ENCODE assay signal across 14 cellular contexts in the genomic region with DNA sequence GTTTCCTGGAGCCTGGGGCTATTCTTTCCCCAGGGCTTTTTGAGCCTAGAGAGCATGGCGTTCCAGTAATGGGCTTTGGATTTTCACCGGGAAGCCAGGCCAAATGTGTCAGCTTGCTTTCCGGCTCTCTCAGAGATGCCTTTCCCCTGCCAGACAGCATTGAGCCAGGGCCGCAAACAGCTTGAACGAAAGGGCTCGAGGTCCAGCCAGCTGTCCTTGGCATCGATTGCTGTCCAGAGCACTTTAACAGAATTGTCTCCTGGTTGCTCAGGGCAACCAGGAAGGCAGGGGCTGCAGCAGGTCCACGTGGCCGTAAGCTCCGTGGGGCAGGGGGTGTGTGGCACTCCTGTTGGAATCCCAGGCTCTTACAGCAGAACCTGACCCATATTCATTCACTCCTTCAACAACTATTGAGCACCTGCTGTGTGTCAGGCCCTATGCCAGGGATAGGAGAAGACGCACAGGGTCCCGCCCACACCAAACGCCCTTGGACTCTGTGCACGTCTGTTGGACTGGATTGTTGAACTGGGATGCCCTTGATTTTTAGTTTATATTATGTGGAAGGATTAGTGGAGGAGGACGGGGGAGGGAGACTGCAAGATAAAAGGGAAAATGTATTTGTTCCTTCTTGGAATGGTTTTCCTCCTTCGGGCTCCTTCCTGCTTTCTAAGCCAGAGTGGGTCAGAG. TPM values are rescaled to one million over a fixed set of nuclear protein-coding genes. Genes with fewer than 3 reads are reported as not detected.
DNase-seq lines count a peak whose midpoint lies in the region; ATAC-seq, FAIRE-seq and TF ChIP-seq lines count a peak whose summit lies in the region.
"Had no signal": no experiment of that assay in that cellular context is flagged by ENCODE, and none has a peak within 500 bp of the region (broad histone marks: within the 10 kb centered on the region; RNA-seq: fewer than 3 reads in every experiment).

No MANE protein-coding gene starts in this region.

- no peak overlapping the region for H3K27ac Mint-ChIP-seq in activated T-helper 1 cell treated with anti-CD3 and anti-CD28 coated beads, Interleukin-12 subunit alpha, Interleukin-12 subunit beta, Interleukin-2, Interleukin-4 antibody, amounts not matched to agents 30 ng/mL and 10 ng/mL and 1 ng/mL, durations not matched to agents 14 hours and 24 hours and 36 hours
- H3K27ac Mint-ChIP-seq in activated naive CD4-positive, alpha-beta T cell treated with anti-CD3 and anti-CD28 coated beads, Interleukin-2, amount 10 ng/mL, durations not matched to agents 7 days and 5 days = no peak overlapping the region
- H3K27ac Mint-ChIP-seq: stimulated activated naive CD8-positive, alpha-beta T cell treated with anti-CD3 and anti-CD28 coated beads, Interleukin-15, amount 100 ng/mL, for 72 hours had no signal

- H3K9me3 Mint-ChIP-seq in activated T-helper 1 cell treated with anti-CD3 and anti-CD28 coated beads, Interleukin-12 subunit alpha, Interleukin-12 subunit beta, Interleukin-2, Interleukin-4 antibody, amounts not matched to agents 30 ng/mL and 10 ng/mL and 1 ng/mL, durations not matched to agents 14 hours and 24 hours and 36 hours = no peaks in the 10 kb centered on the region
- H3K9me3 Mint-ChIP-seq in activated naive CD4-positive, alpha-beta T cell treated with anti-CD3 and anti-CD28 coated beads, Interleukin-2, amount 10 ng/mL, durations not matched to agents 7 days and 5 days = no peaks in the 10 kb centered on the region
- H3K9me3 Mint-ChIP-seq: stimulated activated naive CD8-positive, alpha-beta T cell treated with anti-CD3 and anti-CD28 coated beads, Interleukin-15, amount 100 ng/mL, for 72 hours had no signal

- TF ChIP-seq CTCF in heart right ventricle (IDR thresholded peaks at IDR 0.05) (no peak), D721Med (IDR thresholded peaks at IDR 0.05; ENCODE audit: insufficient read depth, missing control alignments) (no peak)

- H3K27ac ChIP-seq in heart right ventricle = peak overlapping the region in 6 of 10 donors; percentile 5 to 76 (median 52)

- H3K4me3 Mint-ChIP-seq in activated T-helper 1 cell treated with anti-CD3 and anti-CD28 coated beads, Interleukin-12 subunit alpha, Interleukin-12 subunit beta, Interleukin-2, Interleukin-4 antibody, amounts not matched to agents 30 ng/mL and 10 ng/mL and 1 ng/mL, durations not matched to agents 14 hours and 24 hours and 36 hours = no peak overlapping the region
- H3K4me3 Mint-ChIP-seq in activated naive CD4-positive, alpha-beta T cell treated with anti-CD3 and anti-CD28 coated beads, Interleukin-2, amount 10 ng/mL, durations not matched to agents 7 days and 5 days = no peak overlapping the region
- H3K4me3 Mint-ChIP-seq: stimulated activated naive CD8-positive, alpha-beta T cell treated with anti-CD3 and anti-CD28 coated beads, Interleukin-15, amount 100 ng/mL, for 72 hours had no signal

- no peaks in the 10 kb centered on the region for H3K36me3 Mint-ChIP-seq in activated T-helper 1 cell treated with anti-CD3 and anti-CD28 coated beads, Interleukin-12 subunit alpha, Interleukin-12 subunit beta, Interleukin-2, Interleukin-4 antibody, amounts not matched to agents 30 ng/mL and 10 ng/mL and 1 ng/mL, durations not matched to agents 14 hours and 24 hours and 36 hours (ENCODE audit: low read depth)
- H3K36me3 Mint-ChIP-seq in activated naive CD4-positive, alpha-beta T cell treated with anti-CD3 and anti-CD28 coated beads, Interleukin-2, amount 10 ng/mL, durations not matched to agents 7 days and 5 days = no peaks in the 10 kb centered on the region

- H3K9me3 ChIP-seq in heart right ventricle = no peaks in the 10 kb centered on the region
- H3K9me3 ChIP-seq: Caco-2 had no signal

- peaks cover 21% of the 10 kb centered on the region for H3K27me3 Mint-ChIP-seq in activated T-helper 1 cell treated with anti-CD3 and anti-CD28 coated beads, Interleukin-12 subunit alpha, Interleukin-12 subunit beta, Interleukin-2, Interleukin-4 antibody, amounts not matched to agents 30 ng/mL and 10 ng/mL and 1 ng/mL, durations not matched to agents 14 hours and 24 hours and 36 hours (ENCODE audit: insufficient read depth)
- peaks cover 24% of the 10 kb centered on the region for H3K27me3 Mint-ChIP-seq in activated naive CD4-positive, alpha-beta T cell treated with anti-CD3 and anti-CD28 coated beads, Interleukin-2, amount 10 ng/mL, durations not matched to agents 7 days and 5 days
- H3K27me3 Mint-ChIP-seq: stimulated activated naive CD8-positive, alpha-beta T cell treated with anti-CD3 and anti-CD28 coated beads, Interleukin-15, amount 100 ng/mL, for 72 hours had no signal

- CTCF ChIA-PET in activated naive CD4-positive, alpha-beta T cell treated with anti-CD3 and anti-CD28 coated beads, Interleukin-2, amount 10 ng/mL, durations not matched to agents 7 days and 5 days (lab: Charles Lee) = no interaction called here

- no peak overlapping the region for H3K4me3 ChIP-seq in heart right ventricle

- H3K27me3 ChIP-seq in heart right ventricle = no peaks in the 10 kb centered on the region

- no peak for FAIRE-seq in D721Med (lab: Jason Lieb, UNC)
- FAIRE-seq: A204.1 had no signal

- DNase-seq in Right ventricle myocardium inferior (ENCODE audit: missing footprints) (no peak), cardiac septum (ENCODE audit: low spot score) (no peak), heart right ventricle (peak; percentile 56 to 60), nucleus accumbens (lab: John Stamatoyannopoulos, UW) (peak in 40 of 56 donors; percentile 1 to 71 (median 24)), D721Med (ENCODE audit: insufficient read length, low spot score) (no peak)
- no peak for DNase-seq in activated T-helper 1 cell treated with anti-CD3 and anti-CD28 coated beads, Interleukin-12 subunit alpha, Interleukin-12 subunit beta, Interleukin-2, Interleukin-4 antibody, amounts not matched to agents 30 ng/mL and 10 ng/mL and 1 ng/mL, durations not matched to agents 14 hours and 24 hours and 36 hours (ENCODE audit: low spot score)
- DNase-seq in activated naive CD4-positive, alpha-beta T cell treated with anti-CD3 and anti-CD28 coated beads, Interleukin-2, amount 10 ng/mL, durations not matched to agents 7 days and 5 days = no peak
- DNase-seq: Caco-2; islet precursor cell; MV-4-11; stimulated activated naive CD8-positive, alpha-beta T cell treated with anti-CD3 and anti-CD28 coated beads, Interleukin-15, amount 100 ng/mL, for 72 hours had no signal

- H3K4me1 ChIP-seq in heart right ventricle = peaks cover 0 to 19% (median 11%) of the 10 kb centered on the region in 9 donors
- H3K4me1 ChIP-seq: Caco-2 had no signal

- WGBS in heart right ventricle, 2 donors = 28 to 34% methylated on average over 16 of the region's 16 CpGs

- intact Hi-C loops in Right ventricle myocardium inferior (cut with DNase I) (loop anchor here (5.0 kb wide), 1 partner anchor 44 kb away; no protein-coding TSS in a partner anchor), cardiac septum (cut with DNase I) (loop anchor here (5.0 kb wide), 1 partner anchor 44 kb away; no protein-coding TSS in a partner anchor), heart right ventricle (cut with DNase I) (loop anchor here in 1 of 10 donors (10.0 kb wide), 1 partner anchor 64 kb away; the partner anchor contains the start of gene CTRC)
- intact Hi-C loops in activated T-helper 1 cell treated with anti-CD3 and anti-CD28 coated beads, Interleukin-12 subunit alpha, Interleukin-12 subunit beta, Interleukin-2, Interleukin-4 antibody, amounts not matched to agents 30 ng/mL and 10 ng/mL and 1 ng/mL, durations not matched to agents 14 hours and 24 hours and 36 hours (cut with micrococcal nuclease) = no loop called here

- no peaks in the 10 kb centered on the region for H3K36me3 ChIP-seq in heart right ventricle

- H3K4me1 Mint-ChIP-seq in activated T-helper 1 cell treated with anti-CD3 and anti-CD28 coated beads, Interleukin-12 subunit alpha, Interleukin-12 subunit beta, Interleukin-2, Interleukin-4 antibody, amounts not matched to agents 30 ng/mL and 10 ng/mL and 1 ng/mL, durations not matched to agents 14 hours and 24 hours and 36 hours (ENCODE audit: low read depth) = no peaks in the 10 kb centered on the region
- H3K4me1 Mint-ChIP-seq in activated naive CD4-positive, alpha-beta T cell treated with anti-CD3 and anti-CD28 coated beads, Interleukin-2, amount 10 ng/mL, durations not matched to agents 7 days and 5 days = no peaks in the 10 kb centered on the region
- H3K4me1 Mint-ChIP-seq: stimulated activated naive CD8-positive, alpha-beta T cell treated with anti-CD3 and anti-CD28 coated beads, Interleukin-15, amount 100 ng/mL, for 72 hours had no signal

- ATAC-seq in Right ventricle myocardium inferior (peak; percentile 81), heart right ventricle (peak; percentile 66 to 93 (median 84)), HG02852 (IDR thresholded peaks at IDR 0.05; ENCODE audit: unreplicated experiment) (no peak)
- ATAC-seq: activated CD4-positive, CD25-positive, alpha-beta regulatory T cell treated with anti-CD3 and anti-CD28 coated beads, Interleukin-2, amount 50 U/mL, for 24 hours; stimulated activated naive CD8-positive, alpha-beta T cell treated with anti-CD3 and anti-CD28 coated beads, Interleukin-15, amount 100 ng/mL, for 72 hours had no signal

RNA-seq across cellular contexts. Expression of gene EFHD2, which starts 38.8 kb away (rescaled TPM):
- 14.7 TPM for total RNA-seq in Right ventricle myocardium inferior
- 14.3 TPM for total RNA-seq in cardiac septum
- 10 to 100 TPM in 9 of 10 donors, 1 to 10 TPM in 1; 9.4 to 32.1 (median 13.5) TPM for total RNA-seq in heart right ventricle
- polyA plus RNA-seq in heart right ventricle = 10 to 100 TPM; 20.1 to 20.2 TPM
- 100 and 101 TPM in 2 replicates for total RNA-seq in activated T-helper 1 cell treated with anti-CD3 and anti-CD28 coated beads, Interleukin-12 subunit alpha, Interleukin-12 subunit beta, Interleukin-2, Interleukin-4 antibody, amounts not matched to agents 30 ng/mL and 10 ng/mL and 1 ng/mL, durations not matched to agents 14 hours and 24 hours and 36 hours

Comparison
In these comparisons a context has a peak if more than half of its experiments do, and no peak if none do; other contexts are left out.
1. DNase-seq: peak in heart right ventricle (2 of 2) and nucleus accumbens (40 of 56); none in Right ventricle myocardium inferior (single experiment), cardiac septum (single experiment), activated T-helper 1 cell treated with anti-CD3 and anti-CD28 coated beads, Interleukin-12 subunit alpha, Interleukin-12 subunit beta, Interleukin-2, Interleukin-4 antibody, amounts not matched to agents 30 ng/mL and 10 ng/mL and 1 ng/mL, durations not matched to agents 14 hours and 24 hours and 36 hours (single experiment), activated naive CD4-positive, alpha-beta T cell treated with anti-CD3 and anti-CD28 coated beads, Interleukin-2, amount 10 ng/mL, durations not matched to agents 7 days and 5 days (single experiment) and D721Med (single experiment).